In the genomic region with DNA sequence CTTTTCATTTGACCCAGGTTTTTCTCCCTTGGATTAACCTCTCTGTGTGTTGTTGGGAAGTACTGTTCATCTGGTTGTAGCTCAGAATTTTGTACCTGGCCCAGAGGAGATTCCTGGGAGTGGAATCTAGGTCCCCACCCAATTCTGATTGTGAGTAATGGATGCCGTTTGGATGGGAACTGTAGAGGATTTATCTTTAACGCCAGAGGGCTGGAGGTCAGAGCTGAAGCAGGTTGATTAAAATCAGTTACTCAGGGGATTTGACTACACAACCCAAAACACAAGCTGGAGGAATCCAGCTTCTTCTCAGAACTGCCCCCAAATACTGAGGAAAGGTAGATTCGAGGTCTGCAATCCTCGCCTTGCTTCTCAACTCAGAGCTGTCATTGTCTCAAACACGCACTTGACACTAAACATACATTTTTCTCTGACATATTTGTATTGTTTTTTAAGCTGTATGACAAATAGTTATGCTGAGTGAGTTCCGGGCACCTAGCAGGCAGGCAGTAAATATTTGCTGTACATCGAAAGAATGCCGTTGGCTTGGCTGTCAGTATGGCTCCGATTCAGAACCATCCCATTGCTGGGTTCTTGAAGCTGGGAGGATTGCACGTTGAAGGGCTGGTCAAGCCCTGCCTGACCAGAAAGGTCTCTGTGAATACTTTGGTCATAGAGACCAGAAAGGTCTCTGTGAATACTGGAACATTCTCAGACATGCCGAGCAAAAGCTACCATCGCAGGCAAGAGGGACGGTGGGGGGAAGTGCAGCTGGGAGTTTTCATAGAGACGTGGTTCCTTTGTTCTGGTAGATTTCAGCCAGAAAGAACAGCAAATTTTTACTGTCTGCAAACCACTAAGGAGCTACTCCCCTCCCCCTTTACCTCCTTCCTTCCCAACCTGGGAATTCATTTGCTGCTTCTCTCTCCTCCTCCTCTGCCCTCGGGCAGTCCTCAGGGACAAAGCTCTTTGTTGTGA, we compare ENCODE assay signal across 8 cellular contexts.
A peak's percentile ranks its signal among the peaks of the same experiment; 100 is the strongest.
DNase-seq lines count a peak whose midpoint lies in the region; ATAC-seq and TF ChIP-seq lines count a peak whose summit lies in the region.

No MANE protein-coding gene starts in this region.

- H3K27me3 ChIP-seq in Caco-2 (replicated peaks; ENCODE audit: control insufficient read depth, insufficient read depth, low read length): peaks cover 1% of the 10 kb centered on the region; the same call in 1 of the 2 replicates
- no peaks in the 10 kb centered on the region for H3K27me3 ChIP-seq in muscle layer of colon (ENCODE audit: control insufficient read depth in 1 of 2, insufficient read depth in 2 of 2, low read length in 2 of 2)

- H3K4me3 ChIP-seq in Caco-2 (ENCODE audit: low read depth, low read length): peak overlapping the region; percentile 37
- peak overlapping the region; percentile 25 for H3K4me3 ChIP-seq in NB4 (ENCODE audit: low read depth, low read length)
- peak overlapping the region; percentile 44 to 75 for H3K4me3 ChIP-seq in muscle layer of colon (ENCODE audit: low read depth in 1 of 2, low read length in 2 of 2)

- no peak for DNase-seq in Caco-2
- no peak for DNase-seq in NB4 (ENCODE audit: low read depth)
- no peak for DNase-seq in central memory CD8-positive, alpha-beta T cell (ENCODE audit: low spot score in 2 of 2)
- no peak for DNase-seq in occipital lobe (lab: John Stamatoyannopoulos, UW)
- no peak for DNase-seq in NCI-H1694 treated with DMSO at 0.1 percent for 48 hours (lab: John Stamatoyannopoulos, UW)
- DNase-seq in CD1c-positive myeloid dendritic cell (ENCODE audit: extremely low spot score): no peak

- intact Hi-C loops in Caco-2 (cut with micrococcal nuclease; ENCODE audit: unreplicated experiment): loop anchor here (1.0 to 5.0 kb wide), 3 partner anchors 208 to 461 kb away; no protein-coding TSS in a partner anchor

- no peaks in the 10 kb centered on the region for H3K36me3 Mint-ChIP-seq in Caco-2 (ENCODE audit: insufficient read depth, unreplicated experiment)
- peaks cover 7% of the 10 kb centered on the region for H3K36me3 Mint-ChIP-seq in central memory CD8-positive, alpha-beta T cell (ENCODE audit: insufficient read depth)

- H3K4me1 Mint-ChIP-seq in Caco-2 (ENCODE audit: low read depth, unreplicated experiment): peaks cover 4% of the 10 kb centered on the region
- peaks cover 39% of the 10 kb centered on the region for H3K4me1 Mint-ChIP-seq in central memory CD8-positive, alpha-beta T cell

- peak overlapping the region; percentile 72 for H3K4me3 Mint-ChIP-seq in Caco-2 (ENCODE audit: unreplicated experiment)
- H3K4me3 Mint-ChIP-seq in central memory CD8-positive, alpha-beta T cell: peak overlapping the region; percentile 71

- POLR2A ChIA-PET in Caco-2 (lab: Charles Lee): no interaction called here

- no peaks in the 10 kb centered on the region for H3K36me3 ChIP-seq in Caco-2 (ENCODE audit: control insufficient read depth, insufficient read depth, low read length)
- no peaks in the 10 kb centered on the region for H3K36me3 ChIP-seq in muscle layer of colon (ENCODE audit: insufficient read depth, low read length)

- H3K27ac ChIP-seq in muscle layer of colon (ENCODE audit: low read depth, low read length): peak overlapping the region; percentile 86

- H3K9ac ChIP-seq in muscle layer of colon (ENCODE audit: low read length): peak overlapping the region; percentile 55

- CTCF ChIA-PET in Caco-2 (lab: Charles Lee): interaction anchor here (0.5 to 1.9 kb wide), 6 partner anchors 9 to 1407 kb away, joined by 3 to 11 read pairs (median 4); a partner anchor contains a TSS

- no peak for TF ChIP-seq POLR2A in NB4 (IDR thresholded peaks at IDR 0.05; ENCODE audit: extremely low read depth, insufficient read length)

- no TSS peak for BruUV-seq in Caco-2 (replicated peaks; lab: Mats Ljungman, UMichigan)

- H3K27ac Mint-ChIP-seq in Caco-2 (ENCODE audit: unreplicated experiment): no peak overlapping the region
- H3K27ac Mint-ChIP-seq in central memory CD8-positive, alpha-beta T cell (ENCODE audit: low read depth): no peak overlapping the region

- H3K9me3 ChIP-seq in Caco-2: no peaks in the 10 kb centered on the region
- H3K9me3 ChIP-seq in muscle layer of colon (ENCODE audit: low read length): no peaks in the 10 kb centered on the region

- ATAC-seq in central memory CD8-positive, alpha-beta T cell (replicated peaks; ENCODE audit: extremely low read depth, poor library complexity, severe bottlenecking): no peak
- ATAC-seq in GM18907 (IDR thresholded peaks at IDR 0.05; ENCODE audit: unreplicated experiment): no peak

- TF ChIP-seq CTCF in Caco-2 (IDR thresholded peaks at IDR 0.05; ENCODE audit: insufficient read depth in 1 of 2, low read depth in 1 of 2, low read length in 1 of 2, severe bottlenecking in 1 of 2, unreplicated experiment in 1 of 2) (no peak), NB4 (IDR thresholded peaks at IDR 0.05; ENCODE audit: low read depth, low read length) (no peak)

- H3K4me1 ChIP-seq in Caco-2: peaks cover 12% of the 10 kb centered on the region; the same call in 1 of the 2 replicates
- peaks cover 28% of the 10 kb centered on the region for H3K4me1 ChIP-seq in muscle layer of colon (ENCODE audit: insufficient read depth, low read length)

- peaks cover 31% of the 10 kb centered on the region for H3K27me3 Mint-ChIP-seq in Caco-2 (ENCODE audit: insufficient read depth, unreplicated experiment)
- no peaks in the 10 kb centered on the region for H3K27me3 Mint-ChIP-seq in central memory CD8-positive, alpha-beta T cell

- H3K9me3 Mint-ChIP-seq in Caco-2 (ENCODE audit: unreplicated experiment): no peaks in the 10 kb centered on the region
- H3K9me3 Mint-ChIP-seq in central memory CD8-positive, alpha-beta T cell: no peaks in the 10 kb centered on the region
